ENCODE assay signal across 8 cellular contexts in the genomic region with DNA sequence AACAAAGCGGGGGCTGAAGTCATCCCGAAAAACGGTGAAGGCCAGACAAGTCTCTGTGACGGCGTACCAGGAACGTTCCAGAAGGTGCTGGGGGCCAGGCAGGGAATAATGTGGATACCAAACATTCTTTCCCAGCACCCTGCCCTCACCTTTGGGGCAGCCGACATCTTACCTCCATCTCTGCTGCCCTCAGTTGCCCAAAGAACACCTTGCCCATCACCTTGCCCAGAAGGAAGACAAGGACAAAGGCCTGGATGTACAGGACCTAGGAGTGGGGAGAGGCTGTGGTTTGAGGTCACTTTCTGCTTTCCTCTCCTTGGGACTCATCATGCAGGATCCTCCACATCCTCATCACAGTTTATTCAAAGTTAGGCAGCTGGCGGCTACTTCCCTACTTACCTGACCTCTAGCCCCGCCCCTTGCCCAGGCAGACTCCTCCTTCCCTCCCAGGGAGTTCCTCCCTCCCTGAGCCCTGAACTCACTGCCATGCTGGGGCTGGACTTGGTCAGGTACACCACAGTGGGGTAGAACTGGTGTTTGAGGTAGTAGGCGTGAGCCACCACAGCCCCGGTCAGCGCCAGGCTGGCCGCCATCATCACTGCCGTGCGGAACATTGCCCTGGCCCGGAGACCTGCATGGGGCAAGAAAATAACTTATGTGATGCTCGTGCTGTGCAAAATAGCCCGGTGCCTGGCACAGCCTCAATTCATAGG. TPM values are rescaled to one million over a fixed set of nuclear protein-coding genes. Genes with fewer than 3 reads are reported as not detected.
DNase-seq lines count a peak whose midpoint lies in the region; ATAC-seq, FAIRE-seq and TF ChIP-seq lines count a peak whose summit lies in the region.

No MANE protein-coding gene starts in this region.

- peak; percentile 76 for DNase-seq in activated CD8-positive, alpha-beta memory T cell treated with anti-CD3 and anti-CD28 coated beads for 24 hours
- no peak for DNase-seq in activated CD8-positive, alpha-beta memory T cell treated with anti-CD3 and anti-CD28 coated beads, Interleukin-2, amount 50 U/mL, for 4 hours
- DNase-seq in OCI-LY7 (ENCODE audit: low spot score): peak; percentile 91
- peak; percentile 70 for DNase-seq in left kidney (ENCODE audit: low read depth, low spot score)
- peak; percentile 40 for DNase-seq in stimulated activated naive CD4-positive, alpha-beta T cell treated with Interleukin-2 at 50 U/mL for 16 hours (lab: John Stamatoyannopoulos, UW)
- DNase-seq in H54 (ENCODE audit: insufficient read length, low spot score): no peak

- H3K9me3 Mint-ChIP-seq in brain: no peaks in the 10 kb centered on the region

- TF ChIP-seq CTCF in OCI-LY7 (conservative IDR thresholded peaks at IDR 0.05; ENCODE audit: low read length) (no peak), brain (conservative IDR thresholded peaks at IDR 0.05) (no peak)

- no peaks in the 10 kb centered on the region for H4K20me1 ChIP-seq in OCI-LY7 (ENCODE audit: insufficient read depth, low read length)

- peak overlapping the region; percentile 97 to 100 (median 100) for H3K27ac Mint-ChIP-seq in brain

- H3K4me3 ChIP-seq in OCI-LY7 (ENCODE audit: low read depth, low read length, poor library complexity, severe bottlenecking): peak overlapping the region; percentile 98

- peaks cover 55% of the 10 kb centered on the region for H3K4me1 ChIP-seq in OCI-LY7 (ENCODE audit: insufficient read depth, low read length, poor library complexity, severe bottlenecking)

- peak overlapping the region; percentile 95 to 99 (median 99) for H3K4me3 Mint-ChIP-seq in brain

- CTCF ChIA-PET in OCI-LY7 (lab: Charles Lee; ENCODE audit: unreplicated experiment): no interaction called here

- H2AFZ ChIP-seq in OCI-LY7 (ENCODE audit: low read length): no peak overlapping the region

- peaks cover 13% of the 10 kb centered on the region for H3K36me3 Mint-ChIP-seq in brain

- H3K27me3 Mint-ChIP-seq in brain: peaks cover 11% of the 10 kb centered on the region

- H3K9me2 ChIP-seq in OCI-LY7 (ENCODE audit: insufficient read depth, low read length): no peaks in the 10 kb centered on the region

- no peak for FAIRE-seq in H54 (lab: Jason Lieb, UNC)

- intact Hi-C loops in OCI-LY7 (cut with micrococcal nuclease; ENCODE audit: unreplicated experiment): loop anchor here (1.0 to 5.0 kb wide), 5 partner anchors 11 to 281 kb away; a partner anchor contains a TSS

- peaks cover 56% of the 10 kb centered on the region for H3K79me2 ChIP-seq in OCI-LY7 (ENCODE audit: insufficient read depth, low read depth, low read length)

- H3K9me3 ChIP-seq in OCI-LY7 (ENCODE audit: low read length): no peaks in the 10 kb centered on the region

- BruUV-seq in OCI-LY7 (replicated peaks; lab: Mats Ljungman, UMichigan): TSS peak; percentile 95

- H3K27ac ChIP-seq in OCI-LY7 (ENCODE audit: low read depth, low read length, poor library complexity, severe bottlenecking): peak overlapping the region; percentile 98

- peak overlapping the region; percentile 99 for H3K4me2 ChIP-seq in OCI-LY7 (ENCODE audit: low read length)

- no peak for TF ChIP-seq POLR2A in H54 (IDR thresholded peaks at IDR 0.05; ENCODE audit: low read depth, low read length)

- POLR2A ChIA-PET in OCI-LY7 (lab: Charles Lee): interaction anchor here (0.6 to 6.1 kb wide), 6 partner anchors 11 to 285 kb away, joined by 3 to 47 read pairs (median 4); a partner anchor contains a TSS

- no peak for ATAC-seq in GM21576 (IDR thresholded peaks at IDR 0.05; ENCODE audit: unreplicated experiment)

- peaks cover 34% of the 10 kb centered on the region for H3K4me1 Mint-ChIP-seq in brain

- H3K36me3 ChIP-seq in OCI-LY7 (ENCODE audit: insufficient read depth, low read length): peaks cover 58% of the 10 kb centered on the region

RNA-seq across cellular contexts. Expression of a gene that starts 1.2 kb away (rescaled TPM):
- 102 and 134 TPM in 2 replicates for total RNA-seq in OCI-LY7 (2014; rRNA removed; shearing (Covaris generic))
- total RNA-seq in OCI-LY7 (2022): 310 and 320 TPM in 2 replicates
- polyA plus RNA-seq in brain (ENCODE audit: insufficient read depth, low read depth, low replicate concordance): 35.4 TPM

RNA-seq across cellular contexts. Expression of a gene that starts 11.0 kb away (rescaled TPM):
- total RNA-seq in OCI-LY7 (2014; rRNA removed; shearing (Covaris generic)): 81.6 and 83.2 TPM in 2 replicates
- 65.2 and 67.2 TPM in 2 replicates for total RNA-seq in OCI-LY7 (2022)
- 101 TPM for polyA plus RNA-seq in brain (ENCODE audit: insufficient read depth, low read depth, low replicate concordance)

RNA-seq across cellular contexts. Expression of a gene that starts 11.2 kb away (rescaled TPM):
- 1,573 and 1,628 TPM in 2 replicates for total RNA-seq in OCI-LY7 (2014; rRNA removed; shearing (Covaris generic))
- 1,401 and 1,406 TPM in 2 replicates for total RNA-seq in OCI-LY7 (2022)
- polyA plus RNA-seq in brain (ENCODE audit: insufficient read depth, low read depth, low replicate concordance): 1,714 TPM

RNA-seq across cellular contexts. Expression of a gene that starts 15.6 kb away (rescaled TPM):
- total RNA-seq in OCI-LY7 (2014; rRNA removed; shearing (Covaris generic)): 29.9 and 32.4 TPM in 2 replicates
- total RNA-seq in OCI-LY7 (2022): 10.7 and 11.5 TPM in 2 replicates
- polyA plus RNA-seq in brain (ENCODE audit: insufficient read depth, low read depth, low replicate concordance): 14.0 TPM

RNA-seq across cellular contexts. Expression of a gene that starts 21.5 kb away (rescaled TPM):
- 25.8 and 30.1 TPM in 2 replicates for total RNA-seq in OCI-LY7 (2014; rRNA removed; shearing (Covaris generic))
- 46.7 and 54.1 TPM in 2 replicates for total RNA-seq in OCI-LY7 (2022)
- polyA plus RNA-seq in brain (ENCODE audit: insufficient read depth, low read depth, low replicate concordance): 143 TPM

Comparison
In these comparisons a context has a peak if more than half of its experiments do, and no peak if none do; other contexts are left out.
1. DNase-seq: peak in activated CD8-positive, alpha-beta memory T cell treated with anti-CD3 and anti-CD28 coated beads for 24 hours (single experiment), OCI-LY7 (single experiment), left kidney (single experiment) and stimulated activated naive CD4-positive, alpha-beta T cell treated with Interleukin-2 at 50 U/mL for 16 hours (single experiment); none in activated CD8-positive, alpha-beta memory T cell treated with anti-CD3 and anti-CD28 coated beads, Interleukin-2, amount 50 U/mL, for 4 hours (single experiment) and H54 (single experiment).